12 cellular contexts compared by ENCODE assay signal in the genomic region with DNA sequence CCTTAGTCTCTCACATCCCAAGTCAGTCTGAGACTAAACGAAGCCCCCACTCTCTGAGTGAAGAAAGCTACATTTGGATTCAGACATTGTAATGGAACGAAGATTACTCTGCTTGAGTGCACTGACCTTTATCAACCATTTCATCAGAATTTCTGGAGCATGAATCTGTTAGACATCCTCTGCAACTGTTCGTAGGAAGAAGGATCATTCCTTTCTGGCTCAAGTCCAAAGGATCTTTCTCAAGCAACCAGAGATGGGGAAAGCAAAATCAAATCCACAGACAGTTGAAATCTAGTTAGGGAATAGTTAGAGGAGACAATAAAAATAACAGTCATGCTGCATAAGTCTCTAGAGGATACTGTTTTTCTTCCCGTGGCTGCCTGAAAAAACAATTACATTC. TPM values are rescaled to one million over a fixed set of nuclear protein-coding genes. Genes with fewer than 3 reads are reported as not detected.
DNase-seq lines count a peak whose midpoint lies in the region; ATAC-seq and TF ChIP-seq lines count a peak whose summit lies in the region.
"Had no signal": no experiment of that assay in that cellular context is flagged by ENCODE, and none has a peak within 500 bp of the region (broad histone marks: within the 10 kb centered on the region; RNA-seq: fewer than 3 reads in every experiment).

No MANE protein-coding gene starts in this region.

- H3K4me3 ChIP-seq in adipocyte (ENCODE audit: low read length), result peak overlapping the region; percentile 17

- peaks cover 35% of the 10 kb centered on the region for H3K36me3 Mint-ChIP-seq in activated CD8-positive, alpha-beta T cell treated with anti-CD3 and anti-CD28 coated beads for 36 hours (ENCODE audit: low read depth)
- H3K36me3 Mint-ChIP-seq in activated CD8-positive, alpha-beta T cell treated with anti-CD3 and anti-CD28 coated beads, Interleukin-2, amount 10 ng/mL, durations not matched to agents 7 days and 5 days (ENCODE audit: low read depth), result peaks cover 14% of the 10 kb centered on the region
- peaks cover 4% of the 10 kb centered on the region for H3K36me3 Mint-ChIP-seq in glutamatergic neuron (ENCODE audit: unreplicated experiment)

- no peak overlapping the region for H3K4me3 Mint-ChIP-seq in activated CD8-positive, alpha-beta T cell treated with anti-CD3 and anti-CD28 coated beads for 36 hours
- no peak overlapping the region for H3K4me3 Mint-ChIP-seq in activated CD8-positive, alpha-beta T cell treated with anti-CD3 and anti-CD28 coated beads, Interleukin-2, amount 10 ng/mL, durations not matched to agents 7 days and 5 days
- no peak overlapping the region for H3K4me3 Mint-ChIP-seq in glutamatergic neuron (ENCODE audit: unreplicated experiment)
- H3K4me3 Mint-ChIP-seq in stimulated activated naive CD8-positive, alpha-beta T cell treated with anti-CD3 and anti-CD28 coated beads, Interleukin-15, amount 100 ng/mL, for 72 hours, result no peak overlapping the region
- H3K4me3 Mint-ChIP-seq: B cell had no signal

- H3K4me1 ChIP-seq in adipocyte (ENCODE audit: control insufficient read depth, insufficient read depth, low read length), result peaks cover 80% of the 10 kb centered on the region

- peaks cover 28% of the 10 kb centered on the region for H3K4me1 Mint-ChIP-seq in activated CD8-positive, alpha-beta T cell treated with anti-CD3 and anti-CD28 coated beads for 36 hours (ENCODE audit: low read depth)
- peaks cover 7% of the 10 kb centered on the region for H3K4me1 Mint-ChIP-seq in activated CD8-positive, alpha-beta T cell treated with anti-CD3 and anti-CD28 coated beads, Interleukin-2, amount 10 ng/mL, durations not matched to agents 7 days and 5 days (ENCODE audit: low read depth)
- H3K4me1 Mint-ChIP-seq in glutamatergic neuron (ENCODE audit: low read depth, unreplicated experiment), result peaks cover 17% of the 10 kb centered on the region
- peaks cover 40% of the 10 kb centered on the region for H3K4me1 Mint-ChIP-seq in stimulated activated naive CD8-positive, alpha-beta T cell treated with anti-CD3 and anti-CD28 coated beads, Interleukin-15, amount 100 ng/mL, for 72 hours
- H3K4me1 Mint-ChIP-seq: B cell had no signal

- peak overlapping the region; percentile 83 for H3K9ac ChIP-seq in adipocyte (ENCODE audit: low read length)

- no peaks in the 10 kb centered on the region for H3K9me3 Mint-ChIP-seq in activated CD8-positive, alpha-beta T cell treated with anti-CD3 and anti-CD28 coated beads for 36 hours
- H3K9me3 Mint-ChIP-seq in activated CD8-positive, alpha-beta T cell treated with anti-CD3 and anti-CD28 coated beads, Interleukin-2, amount 10 ng/mL, durations not matched to agents 7 days and 5 days (ENCODE audit: insufficient read depth), result no peaks in the 10 kb centered on the region
- peaks cover 2% of the 10 kb centered on the region for H3K9me3 Mint-ChIP-seq in glutamatergic neuron (ENCODE audit: unreplicated experiment)
- H3K9me3 Mint-ChIP-seq in stimulated activated naive CD8-positive, alpha-beta T cell treated with anti-CD3 and anti-CD28 coated beads, Interleukin-15, amount 100 ng/mL, for 72 hours, result peaks cover 5 to 9% of the 10 kb centered on the region in 2 donors

- no peak for DNase-seq in activated CD8-positive, alpha-beta T cell treated with anti-CD3 and anti-CD28 coated beads for 36 hours
- DNase-seq in activated CD8-positive, alpha-beta T cell treated with anti-CD3 and anti-CD28 coated beads, Interleukin-2, amount 10 ng/mL, durations not matched to agents 7 days and 5 days, result no peak
- DNase-seq in adipocyte (ENCODE audit: low read depth) (peak; percentile 95), glutamatergic neuron (no peak), DMS153 (lab: John Stamatoyannopoulos, UW) (no peak)
- no peak for DNase-seq in stimulated activated naive CD8-positive, alpha-beta T cell treated with anti-CD3 and anti-CD28 coated beads, Interleukin-15, amount 100 ng/mL, for 72 hours
- DNase-seq: effector CD4-positive, alpha-beta T cell; MM.1S; NK-92 treated with Interleukin-12 subunit alpha and Interleukin-12 subunit beta, amount 100 ng/mL, for 24 hours had no signal

- H3K9me3 ChIP-seq in adipocyte (ENCODE audit: control insufficient read depth, low read length), result no peaks in the 10 kb centered on the region

- CTCF ChIA-PET in activated CD8-positive, alpha-beta T cell treated with anti-CD3 and anti-CD28 coated beads for 36 hours (lab: Charles Lee), result no interaction called here
- CTCF ChIA-PET in activated CD8-positive, alpha-beta T cell treated with anti-CD3 and anti-CD28 coated beads, Interleukin-2, amount 10 ng/mL, durations not matched to agents 7 days and 5 days (lab: Charles Lee), result no interaction called here

- peak overlapping the region; percentile 88 for H3K27ac Mint-ChIP-seq in activated CD8-positive, alpha-beta T cell treated with anti-CD3 and anti-CD28 coated beads for 36 hours
- no peak overlapping the region for H3K27ac Mint-ChIP-seq in activated CD8-positive, alpha-beta T cell treated with anti-CD3 and anti-CD28 coated beads, Interleukin-2, amount 10 ng/mL, durations not matched to agents 7 days and 5 days
- peak overlapping the region; percentile 59 for H3K27ac Mint-ChIP-seq in glutamatergic neuron (ENCODE audit: unreplicated experiment)
- H3K27ac Mint-ChIP-seq in stimulated activated naive CD8-positive, alpha-beta T cell treated with anti-CD3 and anti-CD28 coated beads, Interleukin-15, amount 100 ng/mL, for 72 hours, result peak overlapping the region; percentile 93 to 94
- H3K27ac Mint-ChIP-seq: B cell had no signal

- H3K36me3 ChIP-seq in adipocyte (ENCODE audit: control insufficient read depth, insufficient read depth, low read length, severe bottlenecking), result peaks cover 19% of the 10 kb centered on the region

- H3K27me3 Mint-ChIP-seq in activated CD8-positive, alpha-beta T cell treated with anti-CD3 and anti-CD28 coated beads for 36 hours, result no peaks in the 10 kb centered on the region
- H3K27me3 Mint-ChIP-seq in activated CD8-positive, alpha-beta T cell treated with anti-CD3 and anti-CD28 coated beads, Interleukin-2, amount 10 ng/mL, durations not matched to agents 7 days and 5 days (ENCODE audit: low read depth), result no peaks in the 10 kb centered on the region
- peaks cover 3% of the 10 kb centered on the region for H3K27me3 Mint-ChIP-seq in glutamatergic neuron (ENCODE audit: unreplicated experiment)
- no peaks in the 10 kb centered on the region for H3K27me3 Mint-ChIP-seq in stimulated activated naive CD8-positive, alpha-beta T cell treated with anti-CD3 and anti-CD28 coated beads, Interleukin-15, amount 100 ng/mL, for 72 hours
- H3K27me3 Mint-ChIP-seq: B cell had no signal

- no peak for TF ChIP-seq CTCF in activated CD8-positive, alpha-beta T cell treated with anti-CD3 and anti-CD28 coated beads for 36 hours (IDR thresholded peaks at IDR 0.05)
- no peak for TF ChIP-seq CTCF in glutamatergic neuron (IDR thresholded peaks at IDR 0.05; ENCODE audit: partially characterized antibody, unreplicated experiment)

- intact Hi-C loops in activated CD8-positive, alpha-beta T cell treated with anti-CD3 and anti-CD28 coated beads for 36 hours (cut with micrococcal nuclease), result no loop called here

- POLR2A ChIA-PET in activated CD8-positive, alpha-beta T cell treated with anti-CD3 and anti-CD28 coated beads for 36 hours (lab: Charles Lee), result no interaction called here
- POLR2A ChIA-PET in activated CD8-positive, alpha-beta T cell treated with anti-CD3 and anti-CD28 coated beads, Interleukin-2, amount 10 ng/mL, durations not matched to agents 7 days and 5 days (lab: Charles Lee), result no interaction called here

- H3K27me3 ChIP-seq in adipocyte (replicated peaks; ENCODE audit: control insufficient read depth, insufficient read depth, low read length), result no peaks in the 10 kb centered on the region

- no peak for ATAC-seq in activated CD8-positive, alpha-beta T cell treated with anti-CD3 and anti-CD28 coated beads for 36 hours
- no peak for ATAC-seq in activated CD8-positive, alpha-beta T cell treated with anti-CD3 and anti-CD28 coated beads, Interleukin-2, amount 10 ng/mL, durations not matched to agents 7 days and 5 days
- ATAC-seq in stimulated activated naive CD8-positive, alpha-beta T cell treated with anti-CD3 and anti-CD28 coated beads, Interleukin-15, amount 100 ng/mL, for 72 hours, result no peak
- no peak for ATAC-seq in GM21576 (IDR thresholded peaks at IDR 0.05; ENCODE audit: unreplicated experiment)
- no peak for ATAC-seq in GM19463 (IDR thresholded peaks at IDR 0.05; ENCODE audit: unreplicated experiment)

RNA-seq across cellular contexts. Expression of gene DGKI, which starts 27.6 kb away (rescaled TPM):
- total RNA-seq in activated CD8-positive, alpha-beta T cell treated with anti-CD3 and anti-CD28 coated beads for 36 hours, result under 1 TPM; 0.38 to 0.65 TPM
- total RNA-seq in activated CD8-positive, alpha-beta T cell treated with anti-CD3 and anti-CD28 coated beads, Interleukin-2, amount 10 ng/mL, durations not matched to agents 7 days and 5 days, result not detected
- total RNA-seq in glutamatergic neuron (ENCODE audit: unreplicated experiment), result 19.4 TPM
- total RNA-seq: B cell had no signal

Comparison
In these comparisons a context has a peak if more than half of its experiments do, and no peak if none do; other contexts are left out.
1. RNA of gene DGKI, which starts 27.6 kb away (total RNA-seq): 19.4 TPM in glutamatergic neuron (single experiment); 0.38 to 0.65 TPM in activated CD8-positive, alpha-beta T cell treated with anti-CD3 and anti-CD28 coated beads for 36 hours and not detected in activated CD8-positive, alpha-beta T cell treated with anti-CD3 and anti-CD28 coated beads, Interleukin-2, amount 10 ng/mL, durations not matched to agents 7 days and 5 days; every median in the first group is over 10 times any median in the second.